In genomic region chr16:4663756-4664465, GRCh38 we compare ENCODE assay signal across 8 cellular contexts. TPM values are rescaled to one million over a fixed set of nuclear protein-coding genes. Genes with fewer than 3 reads are reported as not detected.
DNase-seq lines count a peak whose midpoint lies in the region; ATAC-seq and TF ChIP-seq lines count a peak whose summit lies in the region.

No MANE protein-coding gene starts in this region.

- no peak overlapping the region for H3K4me3 ChIP-seq in RWPE2 (ENCODE audit: severe bottlenecking)
- no peak overlapping the region for H3K4me3 ChIP-seq in osteoblast (ENCODE audit: insufficient read depth, low read length)
- H3K4me3 ChIP-seq in ovary = no peak overlapping the region

- no peaks in the 10 kb centered on the region for H3K27me3 ChIP-seq in RWPE2 (ENCODE audit: insufficient read depth, poor library complexity, severe bottlenecking)
- no peaks in the 10 kb centered on the region for H3K27me3 ChIP-seq in osteoblast (ENCODE audit: insufficient read depth, low read length)
- no peaks in the 10 kb centered on the region for H3K27me3 ChIP-seq in ovary

- intact Hi-C loops in ovary (cut with DNase I) = no loop called here

- peak; percentile 72 for DNase-seq in GDM1 (lab: John Stamatoyannopoulos, UW)
- DNase-seq in RWPE2 (ENCODE audit: low spot score) = no peak
- DNase-seq in epithelial cell of prostate (ENCODE audit: low read depth, low spot score) = no peak
- DNase-seq in osteoblast (ENCODE audit: insufficient read length, low spot score, missing footprints) = peak; percentile 63
- no peak for DNase-seq in ovary
- no peak for DNase-seq in NCI-H2029 treated with DMSO at 0.1 percent for 48 hours (lab: John Stamatoyannopoulos, UW)
- DNase-seq in GM10266 (ENCODE audit: extremely low spot score) = no peak
- DNase-seq in germinal center (ENCODE audit: low spot score) = no peak

- ATAC-seq in RWPE2 (ENCODE audit: low read depth) = no peak

- H3K4me1 ChIP-seq in RWPE2 (ENCODE audit: insufficient read depth, poor library complexity, severe bottlenecking) (peaks cover 15% of the 10 kb centered on the region), osteoblast (ENCODE audit: insufficient read depth, low read length) (peaks cover 11% of the 10 kb centered on the region), ovary (ENCODE audit: insufficient read depth) (peaks cover 3% of the 10 kb centered on the region)

- H3K27ac ChIP-seq in RWPE2 (ENCODE audit: poor library complexity, severe bottlenecking) (peak overlapping the region; percentile 71), epithelial cell of prostate (peak overlapping the region; percentile 37), osteoblast (ENCODE audit: low read depth, low read length) (no peak overlapping the region), ovary (peak overlapping the region in 1 of 2 donors; percentile 9)

- H2AFZ ChIP-seq in osteoblast (ENCODE audit: low read length) = no peak overlapping the region

- peaks cover 31% of the 10 kb centered on the region for H3K36me3 ChIP-seq in RWPE2 (ENCODE audit: low read depth)
- peaks cover 59% of the 10 kb centered on the region for H3K36me3 ChIP-seq in osteoblast (ENCODE audit: insufficient read depth, low read length)
- H3K36me3 ChIP-seq in ovary = no peaks in the 10 kb centered on the region

- H4K20me1 ChIP-seq in osteoblast (ENCODE audit: insufficient read depth, low read length) = peaks cover 30% of the 10 kb centered on the region

- TF ChIP-seq CTCF in RWPE2 (IDR thresholded peaks at IDR 0.05; ENCODE audit: poor library complexity, severe bottlenecking) (no peak), osteoblast (IDR thresholded peaks at IDR 0.05; ENCODE audit: extremely low read depth, low read depth, low read length) (no peak), ovary (IDR thresholded peaks at IDR 0.05) (no peak), GM10266 (IDR thresholded peaks at IDR 0.05; ENCODE audit: control insufficient read depth, insufficient read depth, low read depth, missing control alignments) (no peak)

- WGBS in ovary, 3 donors = 69 to 77% (median 71%) methylated on average over 26 of the region's 26 CpGs

- no peak for TF ChIP-seq POLR2A in ovary (IDR thresholded peaks at IDR 0.05)

- no peak overlapping the region for H3K4me2 ChIP-seq in osteoblast (ENCODE audit: insufficient read depth, low read length)

- H3K9me3 ChIP-seq in RWPE2 (ENCODE audit: severe bottlenecking) (no peaks in the 10 kb centered on the region), osteoblast (ENCODE audit: low read depth, low read length) (no peaks in the 10 kb centered on the region), ovary (no peaks in the 10 kb centered on the region)

- no peak for TF ChIP-seq EP300 in ovary (IDR thresholded peaks at IDR 0.05)

- peaks cover 23% of the 10 kb centered on the region for H3K79me2 ChIP-seq in osteoblast (ENCODE audit: insufficient read depth, low read length)

RNA-seq across cellular contexts. Expression of gene NUDT16L1, which starts 29.5 kb away (rescaled TPM):
- total RNA-seq in osteoblast (15.0 and 18.1 TPM in 2 replicates), ovary (10 to 100 TPM; 19.4 to 33.1 (median 28.0) TPM)
- 10 to 100 TPM in 1 of 2 donors, 1 to 10 TPM in 1; 8.1 to 33.6 TPM for polyA plus RNA-seq in ovary

RNA-seq across cellular contexts. Expression of gene MGRN1, which starts 39.3 kb away (rescaled TPM):
- 41.5 and 46.7 TPM in 2 replicates for total RNA-seq in osteoblast
- 10 to 100 TPM; 23.2 to 94.2 (median 64.6) TPM for total RNA-seq in ovary
- 10 to 100 TPM; 21.5 to 27.9 TPM for polyA plus RNA-seq in ovary

RNA-seq across cellular contexts. Expression of gene UBALD1, which starts 49.2 kb away (rescaled TPM):
- total RNA-seq in osteoblast = 6.2 and 9.4 TPM in 2 replicates
- 10 to 100 TPM in 6 of 7 donors, 1 to 10 TPM in 1; 9.3 to 39.5 (median 21.4) TPM for total RNA-seq in ovary
- 10 to 100 TPM in 1 of 2 donors, under 1 TPM in 1; 0.43 to 24.0 TPM for polyA plus RNA-seq in ovary

Comparison
In these comparisons a context has a peak if more than half of its experiments do, and no peak if none do; other contexts are left out.
1. DNase-seq: peak in GDM1 (single experiment) and osteoblast (single experiment); none in RWPE2 (single experiment), epithelial cell of prostate (single experiment), ovary (0 of 5), NCI-H2029 treated with DMSO at 0.1 percent for 48 hours (single experiment), GM10266 (single experiment) and germinal center (single experiment).